Comparison of ENCODE assay signal across 22 cellular contexts in the genomic region with DNA sequence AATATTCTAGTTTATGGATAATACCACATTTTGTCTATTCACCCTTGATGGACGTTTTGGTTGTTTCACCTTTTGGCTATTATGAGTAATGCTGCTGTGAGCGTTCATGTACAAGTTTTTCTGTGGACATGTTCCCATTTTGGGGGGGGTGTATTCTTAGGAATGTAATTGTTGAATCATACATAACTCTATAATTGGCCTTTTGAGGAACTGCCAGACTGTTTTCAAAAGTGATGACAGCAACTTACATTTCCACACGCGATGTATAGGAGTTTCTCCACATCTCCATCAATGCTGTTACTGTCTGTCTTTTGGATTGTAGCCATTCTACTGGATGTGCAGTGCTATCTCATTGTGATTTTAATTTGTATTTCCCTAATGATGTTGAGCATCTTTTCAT.
DNase-seq lines count a peak whose midpoint lies in the region; ATAC-seq and TF ChIP-seq lines count a peak whose summit lies in the region.
"Had no signal": no experiment of that assay in that cellular context is flagged by ENCODE, and none has a peak within 500 bp of the region (broad histone marks: within the 10 kb centered on the region; RNA-seq: fewer than 3 reads in every experiment).

No MANE protein-coding gene starts in this region.

- H3K4me1 ChIP-seq in thyroid gland: peaks cover 9 to 14% of the 10 kb centered on the region in 2 donors
- H3K4me1 ChIP-seq: parathyroid adenoma had no signal

- TF ChIP-seq POLR2A in thyroid gland (IDR thresholded peaks at IDR 0.05): no peak

- no peaks in the 10 kb centered on the region; the same call in none of the 2 replicates for H3K27me3 Mint-ChIP-seq in HFFc6 (ENCODE audit: insufficient read depth)
- H3K27me3 Mint-ChIP-seq: activated CD4-positive, alpha-beta T cell treated with anti-CD3 and anti-CD28 coated beads, Interleukin-2, amount 10 ng/mL, durations not matched to agents 7 days and 5 days; memory B cell; naive B cell had no signal

- DNase-seq in AG09319 (ENCODE audit: extremely low read depth, low read depth) (peak; percentile 15), HFFc6 (peak; percentile 79), astrocyte of the hippocampus (ENCODE audit: low read depth, low spot score) (peak; percentile 17), fibroblast of the aortic adventitia (ENCODE audit: low read depth) (peak; percentile 75), HPDE6-E6E7 (ENCODE audit: extremely low spot score) (no peak), Ammon's horn (ENCODE audit: low spot score) (no peak), thyroid gland (no peak)
- DNase-seq: activated CD4-positive, alpha-beta T cell treated with anti-CD3 and anti-CD28 coated beads, Interleukin-2, amount 10 ng/mL, durations not matched to agents 7 days and 5 days; activated gamma-delta T cell; Caco-2; erythroblast; naive B cell; NCI-H146; NCI-H345; stimulated activated CD4-positive, alpha-beta T cell treated with anti-CD3 and anti-CD28 coated beads, Interleukin-1b, Interleukin-23, amount 100 ng/mL, for 48 hours; stimulated activated naive CD8-positive, alpha-beta T cell treated with anti-CD3 and anti-CD28 coated beads, Interleukin-15, Interleukin-2, amounts not matched to agents 100 U/mL and 50 U/mL, for 24 hours; upper lobe of left lung had no signal

- H3K9me3 ChIP-seq in thyroid gland: no peaks in the 10 kb centered on the region
- H3K9me3 ChIP-seq: Caco-2, upper lobe of left lung had no signal

- no peak overlapping the region for H3K4me3 Mint-ChIP-seq in HFFc6
- H3K4me3 Mint-ChIP-seq: activated CD4-positive, alpha-beta T cell treated with anti-CD3 and anti-CD28 coated beads, Interleukin-2, amount 10 ng/mL, durations not matched to agents 7 days and 5 days; memory B cell; naive B cell had no signal

- 89 to 90% methylated on average over 4 of the region's 4 CpGs for WGBS in thyroid gland, 2 donors

- no peak overlapping the region for H3K27ac ChIP-seq in thyroid gland
- H3K27ac ChIP-seq: parathyroid adenoma had no signal

- no peak overlapping the region for H3K4me3 ChIP-seq in fibroblast of the aortic adventitia (ENCODE audit: low read depth, low read length)
- H3K4me3 ChIP-seq in thyroid gland (replicated peaks in 1 of 3): no peak overlapping the region
- H3K4me3 ChIP-seq: upper lobe of left lung had no signal

- TF ChIP-seq CTCF in AG09319 (IDR thresholded peaks at IDR 0.05; ENCODE audit: low read depth, low read length) (no peak), HFFc6 (IDR thresholded peaks at IDR 0.05) (no peak), fibroblast of the aortic adventitia (IDR thresholded peaks at IDR 0.05; ENCODE audit: insufficient read depth, low read length) (no peak), thyroid gland (IDR thresholded peaks at IDR 0.05) (no peak)

- intact Hi-C loops in thyroid gland (cut with DNase I): no loop called here

- H3K27me3 ChIP-seq in thyroid gland: no peaks in the 10 kb centered on the region
- H3K27me3 ChIP-seq: upper lobe of left lung had no signal

- H3K27ac Mint-ChIP-seq in HFFc6: 0 out of 2 replicates have a peak overlapping the region, but pooled peaks have one; percentile 11
- H3K27ac Mint-ChIP-seq: activated CD4-positive, alpha-beta T cell treated with anti-CD3 and anti-CD28 coated beads, Interleukin-2, amount 10 ng/mL, durations not matched to agents 7 days and 5 days; memory B cell had no signal

- peaks cover 14% of the 10 kb centered on the region for H3K36me3 Mint-ChIP-seq in HFFc6 (ENCODE audit: low read depth)

- H3K9me3 Mint-ChIP-seq in HFFc6: no peaks in the 10 kb centered on the region
- H3K9me3 Mint-ChIP-seq: activated CD4-positive, alpha-beta T cell treated with anti-CD3 and anti-CD28 coated beads, Interleukin-2, amount 10 ng/mL, durations not matched to agents 7 days and 5 days; memory B cell; naive B cell had no signal

- H3K36me3 ChIP-seq in thyroid gland: no peaks in the 10 kb centered on the region

- H3K4me1 Mint-ChIP-seq in HFFc6 (ENCODE audit: low read depth): peaks cover 19% of the 10 kb centered on the region
- H3K4me1 Mint-ChIP-seq: activated CD4-positive, alpha-beta T cell treated with anti-CD3 and anti-CD28 coated beads, Interleukin-2, amount 10 ng/mL, durations not matched to agents 7 days and 5 days had no signal

- ATAC-seq in GM21619 (IDR thresholded peaks at IDR 0.05; ENCODE audit: unreplicated experiment): no peak
- ATAC-seq: Right ventricle myocardium inferior; sciatic nerve; stimulated activated naive CD8-positive, alpha-beta T cell treated with anti-CD3 and anti-CD28 coated beads, Interleukin-15, Interleukin-2, amounts not matched to agents 100 U/mL and 50 U/mL, for 24 hours had no signal

Comparison
In these comparisons a context has a peak if more than half of its experiments do, and no peak if none do; other contexts are left out.
1. DNase-seq: peak in AG09319 (single experiment), HFFc6 (single experiment), astrocyte of the hippocampus (single experiment) and fibroblast of the aortic adventitia (single experiment); none in HPDE6-E6E7 (single experiment), Ammon's horn (single experiment) and thyroid gland (0 of 2).